Comparison of ENCODE assay signal across 12 cellular contexts in the genomic region with DNA sequence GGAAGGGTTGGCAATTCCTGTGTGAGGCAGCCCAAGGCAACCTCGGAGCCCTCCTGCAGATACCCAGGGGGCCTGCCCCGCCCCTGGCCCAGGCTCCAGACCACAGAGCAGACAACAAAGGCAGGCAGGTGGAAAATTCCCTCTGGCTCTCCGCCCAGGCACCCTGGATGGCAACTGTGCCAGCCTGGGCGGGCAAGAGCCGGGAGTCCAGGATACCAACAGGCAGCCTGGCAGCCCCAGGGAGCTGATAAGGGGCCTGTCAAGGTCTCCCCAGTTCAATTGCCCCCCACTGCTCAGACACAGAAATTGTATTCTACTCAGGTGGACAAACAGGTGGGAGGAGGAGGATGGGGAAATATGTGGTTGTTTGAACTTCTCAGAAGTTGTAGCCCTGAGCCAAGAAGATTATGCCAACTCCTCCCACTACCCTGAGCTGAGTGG. TPM values are rescaled to one million over a fixed set of nuclear protein-coding genes. Genes with fewer than 3 reads are reported as not detected.
DNase-seq lines count a peak whose midpoint lies in the region; ATAC-seq and TF ChIP-seq lines count a peak whose summit lies in the region.
"Had no signal": no experiment of that assay in that cellular context is flagged by ENCODE, and none has a peak within 500 bp of the region (broad histone marks: within the 10 kb centered on the region; RNA-seq: fewer than 3 reads in every experiment).

No MANE protein-coding gene starts in this region.

- peak overlapping the region; percentile 78 to 95 (median 92) for H3K27ac ChIP-seq in adrenal gland
- H3K27ac ChIP-seq in liver (ENCODE audit: low read depth in 1 of 2, low read length in 2 of 2): peak overlapping the region; percentile 69 to 88
- H3K27ac ChIP-seq: HL-60, thoracic aorta had no signal

- no peak overlapping the region for H3K4me3 ChIP-seq in adrenal gland
- no peak overlapping the region for H3K4me3 ChIP-seq in liver (ENCODE audit: low read depth in 1 of 3, low read length in 3 of 3)
- H3K4me3 ChIP-seq: thoracic aorta had no signal

- TF ChIP-seq RAD21 in liver (IDR thresholded peaks at IDR 0.05): peak; percentile 37 to 44

- intact Hi-C loops in adrenal gland (cut with DNase I): no loop called here

- WGBS in adrenal gland, 4 donors: 35 to 40% (median 38%) methylated on average over 2 to 5 of the region's 5 CpGs; no CpG with 5 or more reads in 1 of the 4 donors
- WGBS in liver: 32% methylated on average over 5 of the region's 5 CpGs

- peak overlapping the region in 1 of 2 donors; percentile 15 for H3K9ac ChIP-seq in liver (ENCODE audit: low read depth in 1 of 2, low read length in 2 of 2)

- no peak for TF ChIP-seq POLR2A in adrenal gland (IDR thresholded peaks at IDR 0.05)

- H3K27me3 ChIP-seq in adrenal gland (no peaks in the 10 kb centered on the region), liver (ENCODE audit: control insufficient read depth in 4 of 4, insufficient read depth in 4 of 4, low read length in 3 of 4) (no peaks in the 10 kb centered on the region)

- H3K36me3 ChIP-seq in adrenal gland (replicated peaks in 1 of 2) (no peaks in the 10 kb centered on the region), liver (ENCODE audit: control insufficient read depth in 4 of 4, insufficient read depth in 3 of 4, low read depth in 1 of 4, low read length in 3 of 4) (no peaks in the 10 kb centered on the region)
- H3K36me3 ChIP-seq: thoracic aorta had no signal

- H3K9me3 ChIP-seq in adrenal gland (replicated peaks in 1 of 3) (no peaks in the 10 kb centered on the region), liver (ENCODE audit: control insufficient read depth in 4 of 4, low read length in 3 of 4) (no peaks in the 10 kb centered on the region)
- H3K9me3 ChIP-seq: thoracic aorta had no signal

- no peak for ATAC-seq in GM19463 (IDR thresholded peaks at IDR 0.05; ENCODE audit: unreplicated experiment)
- no peak for ATAC-seq in HG02763 (IDR thresholded peaks at IDR 0.05; ENCODE audit: unreplicated experiment)

- no peak for TF ChIP-seq CTCF in adrenal gland (IDR thresholded peaks at IDR 0.05)
- no peak for TF ChIP-seq CTCF in liver (IDR thresholded peaks at IDR 0.05; ENCODE audit: low read depth, low read length, missing input control)

- H3K4me1 ChIP-seq in adrenal gland (replicated peaks in 1 of 2): peaks cover 30 to 31% of the 10 kb centered on the region in 2 donors
- H3K4me1 ChIP-seq in liver (ENCODE audit: control insufficient read depth in 4 of 4, insufficient read depth in 4 of 4, low read length in 3 of 4): peaks cover 14 to 26% (median 17%) of the 10 kb centered on the region in 4 donors

- DNase-seq in NCI-H748 (lab: John Stamatoyannopoulos, UW; ENCODE audit: unreplicated experiment) (peak; percentile 49), NCI-H748 treated with DMSO at 0.1 percent for 48 hours (lab: John Stamatoyannopoulos, UW) (no peak), adrenal gland (peak; percentile 66 to 84 (median 80)), amygdala (lab: John Stamatoyannopoulos, UW) (no peak)
- no peak for DNase-seq in NK-92 treated with Interleukin-12 subunit alpha and Interleukin-12 subunit beta, amount 100 ng/mL, for 24 hours (lab: John Stamatoyannopoulos, UW)
- DNase-seq: activated CD4-positive, alpha-beta T cell treated with anti-CD3 and anti-CD28 coated beads for 48 hours had no signal

TF ChIP-seq in liver, 16 proteins besides CTCF, POLR2A, EP300 and RAD21:
- TF ChIP-seq HNF4A (conservative IDR thresholded peaks at IDR 0.05) (peak; percentile 47 to 60), RXRA (IDR thresholded peaks at IDR 0.05) (peak; percentile 25 to 74), NR2F2 (IDR thresholded peaks at IDR 0.05) (peak; percentile 26), YY1 (IDR thresholded peaks at IDR 0.05) (peak; percentile 48), EGR1 (IDR thresholded peaks at IDR 0.05; ENCODE audit: low read depth in 2 of 2) (no peak), SP1 (IDR thresholded peaks at IDR 0.05) (peak; percentile 58), GABPA (IDR thresholded peaks at IDR 0.05 in 1 of 2, conservative IDR thresholded peaks at IDR 0.05 in 1 of 2) (no peak), FOXA1 (IDR thresholded peaks at IDR 0.05) (no peak)
- TF ChIP-seq, protein P1, sequence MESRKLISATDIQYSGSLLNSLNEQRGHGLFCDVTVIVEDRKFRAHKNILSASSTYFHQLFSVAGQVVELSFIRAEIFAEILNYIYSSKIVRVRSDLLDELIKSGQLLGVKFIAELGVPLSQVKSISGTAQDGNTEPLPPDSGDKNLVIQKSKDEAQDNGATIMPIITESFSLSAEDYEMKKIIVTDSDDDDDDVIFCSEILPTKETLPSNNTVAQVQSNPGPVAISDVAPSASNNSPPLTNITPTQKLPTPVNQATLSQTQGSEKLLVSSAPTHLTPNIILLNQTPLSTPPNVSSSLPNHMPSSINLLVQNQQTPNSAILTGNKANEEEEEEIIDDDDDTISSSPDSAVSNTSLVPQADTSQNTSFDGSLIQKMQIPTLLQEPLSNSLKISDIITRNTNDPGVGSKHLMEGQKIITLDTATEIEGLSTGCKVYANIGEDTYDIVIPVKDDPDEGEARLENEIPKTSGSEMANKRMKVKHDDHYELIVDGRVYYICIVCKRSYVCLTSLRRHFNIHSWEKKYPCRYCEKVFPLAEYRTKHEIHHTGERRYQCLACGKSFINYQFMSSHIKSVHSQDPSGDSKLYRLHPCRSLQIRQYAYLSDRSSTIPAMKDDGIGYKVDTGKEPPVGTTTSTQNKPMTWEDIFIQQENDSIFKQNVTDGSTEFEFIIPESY (IDR thresholded peaks at IDR 0.05): no peak

RNA-seq across cellular contexts. Expression of a gene that starts 15.4 kb away (rescaled TPM):
- total RNA-seq in adrenal gland: under 1 TPM in 7 of 8 donors, not detected in 1; 0.14 to 0.49 (median 0.30) TPM
- under 1 TPM; 0.02 to 0.24 (median 0.13) TPM for polyA plus RNA-seq in adrenal gland
- total RNA-seq in liver: under 1 TPM in 1 of 2 donors, not detected in 1; under 0.01 TPM
- polyA plus RNA-seq in liver: under 1 TPM; 0.02 to 0.04 TPM
- total RNA-seq: A673, thoracic aorta had no signal

RNA-seq across cellular contexts. Expression of a gene that starts 37.2 kb away (rescaled TPM):
- total RNA-seq in adrenal gland (100 to 1,000 TPM in 1 of 8 donors, 10 to 100 TPM in 7; 34.3 to 115 (median 64.8) TPM), liver (10 to 100 TPM in 1 of 2 donors, 1 to 10 TPM in 1; 8.4 to 21.8 TPM)
- polyA plus RNA-seq in adrenal gland (10 to 100 TPM; 26.4 to 71.2 (median 28.6) TPM), liver (10 to 100 TPM; 18.5 to 25.7 TPM)

RNA-seq across cellular contexts. Expression of a gene that starts 53.1 kb away (rescaled TPM):
- total RNA-seq in adrenal gland (10 to 100 TPM in 5 of 8 donors, 1 to 10 TPM in 3; 2.5 to 35.8 (median 16.4) TPM), liver (1 to 10 TPM; 1.8 to 7.0 TPM)
- polyA plus RNA-seq in adrenal gland (10 to 100 TPM; 13.4 to 45.4 (median 15.0) TPM), liver (1 to 10 TPM in 1 of 2 donors, under 1 TPM in 1; 0.75 to 1.5 TPM)

Comparison
In these comparisons a context has a peak if more than half of its experiments do, and no peak if none do; other contexts are left out.
1. DNase-seq: peak in NCI-H748 (single experiment) and adrenal gland (7 of 7); none in NCI-H748 treated with DMSO at 0.1 percent for 48 hours (single experiment), NK-92 treated with Interleukin-12 subunit alpha and Interleukin-12 subunit beta, amount 100 ng/mL, for 24 hours (single experiment) and amygdala (0 of 56).